In the genomic region with DNA sequence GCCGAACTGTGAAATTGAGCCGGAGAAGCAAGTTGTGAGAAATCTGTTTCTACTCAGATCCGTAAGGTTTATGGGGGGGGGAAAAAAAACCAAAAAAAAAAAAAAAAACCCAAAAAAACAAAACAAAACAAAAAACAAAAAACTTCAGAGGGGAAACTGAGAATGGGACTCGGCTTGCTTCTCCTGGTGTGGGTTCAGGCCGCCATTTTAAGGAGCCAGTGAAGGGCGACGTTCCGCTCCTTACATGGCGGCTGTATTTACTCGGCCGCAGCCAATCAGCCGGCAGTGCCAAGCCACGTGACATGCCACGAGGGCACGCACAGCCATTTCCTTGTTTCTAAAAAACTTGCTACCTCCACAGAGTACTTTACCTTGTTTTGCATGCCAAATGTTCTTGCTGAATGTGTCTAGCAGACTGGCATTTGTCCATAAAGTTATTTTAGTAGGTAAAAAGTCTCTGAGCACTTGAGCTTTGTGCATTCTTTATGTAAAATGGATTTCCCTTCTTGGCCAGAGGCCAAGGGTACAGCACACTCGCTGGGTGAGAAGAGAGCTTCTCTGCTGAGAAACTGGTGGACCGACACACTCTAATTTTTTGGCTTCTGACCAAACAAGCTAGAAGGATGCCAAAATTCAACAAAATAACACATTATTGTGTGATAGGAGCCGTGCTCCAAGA, we compare ENCODE assay signal across 1 cellular context.
TF ChIP-seq lines count a peak whose summit lies in the region.

No MANE protein-coding gene starts in this region.

TF ChIP-seq in HepG2, 621 proteins besides CTCF, POLR2A, EP300 and RAD21 (continued from another document and continues in another):
- TF ChIP-seq, protein P1, sequence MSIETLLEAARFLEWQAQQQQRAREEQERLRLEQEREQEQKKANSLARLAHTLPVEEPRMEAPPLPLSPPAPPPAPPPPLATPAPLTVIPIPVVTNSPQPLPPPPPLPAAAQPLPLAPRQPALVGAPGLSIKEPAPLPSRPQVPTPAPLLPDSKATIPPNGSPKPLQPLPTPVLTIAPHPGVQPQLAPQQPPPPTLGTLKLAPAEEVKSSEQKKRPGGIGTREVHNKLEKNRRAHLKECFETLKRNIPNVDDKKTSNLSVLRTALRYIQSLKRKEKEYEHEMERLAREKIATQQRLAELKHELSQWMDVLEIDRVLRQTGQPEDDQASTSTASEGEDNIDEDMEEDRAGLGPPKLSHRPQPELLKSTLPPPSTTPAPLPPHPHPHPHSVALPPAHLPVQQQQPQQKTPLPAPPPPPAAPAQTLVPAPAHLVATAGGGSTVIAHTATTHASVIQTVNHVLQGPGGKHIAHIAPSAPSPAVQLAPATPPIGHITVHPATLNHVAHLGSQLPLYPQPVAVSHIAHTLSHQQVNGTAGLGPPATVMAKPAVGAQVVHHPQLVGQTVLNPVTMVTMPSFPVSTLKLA (IDR thresholded peaks at IDR 0.05) = peak; percentile 94
- TF ChIP-seq, protein P2, sequence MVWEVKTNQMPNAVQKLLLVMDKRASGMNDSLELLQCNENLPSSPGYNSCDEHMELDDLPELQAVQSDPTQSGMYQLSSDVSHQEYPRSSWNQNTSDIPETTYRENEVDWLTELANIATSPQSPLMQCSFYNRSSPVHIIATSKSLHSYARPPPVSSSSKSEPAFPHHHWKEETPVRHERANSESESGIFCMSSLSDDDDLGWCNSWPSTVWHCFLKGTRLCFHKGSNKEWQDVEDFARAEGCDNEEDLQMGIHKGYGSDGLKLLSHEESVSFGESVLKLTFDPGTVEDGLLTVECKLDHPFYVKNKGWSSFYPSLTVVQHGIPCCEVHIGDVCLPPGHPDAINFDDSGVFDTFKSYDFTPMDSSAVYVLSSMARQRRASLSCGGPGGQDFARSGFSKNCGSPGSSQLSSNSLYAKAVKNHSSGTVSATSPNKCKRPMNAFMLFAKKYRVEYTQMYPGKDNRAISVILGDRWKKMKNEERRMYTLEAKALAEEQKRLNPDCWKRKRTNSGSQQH (CRISPR knock-in tag; IDR thresholded peaks at IDR 0.05; ENCODE audit: low read depth) = no peak
- TF ChIP-seq, protein P3, sequence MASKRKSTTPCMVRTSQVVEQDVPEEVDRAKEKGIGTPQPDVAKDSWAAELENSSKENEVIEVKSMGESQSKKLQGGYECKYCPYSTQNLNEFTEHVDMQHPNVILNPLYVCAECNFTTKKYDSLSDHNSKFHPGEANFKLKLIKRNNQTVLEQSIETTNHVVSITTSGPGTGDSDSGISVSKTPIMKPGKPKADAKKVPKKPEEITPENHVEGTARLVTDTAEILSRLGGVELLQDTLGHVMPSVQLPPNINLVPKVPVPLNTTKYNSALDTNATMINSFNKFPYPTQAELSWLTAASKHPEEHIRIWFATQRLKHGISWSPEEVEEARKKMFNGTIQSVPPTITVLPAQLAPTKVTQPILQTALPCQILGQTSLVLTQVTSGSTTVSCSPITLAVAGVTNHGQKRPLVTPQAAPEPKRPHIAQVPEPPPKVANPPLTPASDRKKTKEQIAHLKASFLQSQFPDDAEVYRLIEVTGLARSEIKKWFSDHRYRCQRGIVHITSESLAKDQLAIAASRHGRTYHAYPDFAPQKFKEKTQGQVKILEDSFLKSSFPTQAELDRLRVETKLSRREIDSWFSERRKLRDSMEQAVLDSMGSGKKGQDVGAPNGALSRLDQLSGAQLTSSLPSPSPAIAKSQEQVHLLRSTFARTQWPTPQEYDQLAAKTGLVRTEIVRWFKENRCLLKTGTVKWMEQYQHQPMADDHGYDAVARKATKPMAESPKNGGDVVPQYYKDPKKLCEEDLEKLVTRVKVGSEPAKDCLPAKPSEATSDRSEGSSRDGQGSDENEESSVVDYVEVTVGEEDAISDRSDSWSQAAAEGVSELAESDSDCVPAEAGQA (IDR thresholded peaks at IDR 0.05; ENCODE audit: low read depth) = peak; percentile 92
- TF ChIP-seq, protein P3 (CRISPR knock-in tag; IDR thresholded peaks at IDR 0.05; ENCODE audit: borderline replicate concordance) = no peak
- no peak for TF ChIP-seq JUNB (CRISPR knock-in tag; IDR thresholded peaks at IDR 0.05; ENCODE audit: borderline replicate concordance)
- no peak for TF ChIP-seq ZNF431 (CRISPR knock-in tag; IDR thresholded peaks at IDR 0.05; ENCODE audit: borderline replicate concordance, low read depth)
- TF ChIP-seq, protein P4, sequence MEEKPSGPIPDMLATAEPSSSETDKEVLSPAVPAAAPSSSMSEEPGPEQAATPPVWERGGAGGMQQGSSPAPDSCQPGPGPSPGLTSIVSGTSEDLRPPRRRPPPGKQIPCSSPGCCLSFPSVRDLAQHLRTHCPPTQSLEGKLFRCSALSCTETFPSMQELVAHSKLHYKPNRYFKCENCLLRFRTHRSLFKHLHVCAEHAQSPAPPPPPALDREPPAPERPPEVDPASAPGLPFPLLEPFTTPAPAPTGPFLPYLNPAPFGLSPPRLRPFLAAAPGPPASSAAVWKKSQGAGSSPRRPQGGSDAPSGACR (CRISPR knock-in tag; IDR thresholded peaks at IDR 0.05) = no peak
- no peak for TF ChIP-seq ZNF333 (CRISPR knock-in tag; IDR thresholded peaks at IDR 0.05; ENCODE audit: borderline replicate concordance)
- no peak for TF ChIP-seq RBM39 (IDR thresholded peaks at IDR 0.05; ENCODE audit: low read depth, low read length, poor library complexity, severe bottlenecking)
- TF ChIP-seq ZNF652 (CRISPR knock-in tag; IDR thresholded peaks at IDR 0.05; ENCODE audit: borderline replicate concordance, low read depth) = no peak
- TF ChIP-seq ZNF589 (CRISPR knock-in tag; conservative IDR thresholded peaks at IDR 0.05) = no peak
- TF ChIP-seq, protein P5, sequence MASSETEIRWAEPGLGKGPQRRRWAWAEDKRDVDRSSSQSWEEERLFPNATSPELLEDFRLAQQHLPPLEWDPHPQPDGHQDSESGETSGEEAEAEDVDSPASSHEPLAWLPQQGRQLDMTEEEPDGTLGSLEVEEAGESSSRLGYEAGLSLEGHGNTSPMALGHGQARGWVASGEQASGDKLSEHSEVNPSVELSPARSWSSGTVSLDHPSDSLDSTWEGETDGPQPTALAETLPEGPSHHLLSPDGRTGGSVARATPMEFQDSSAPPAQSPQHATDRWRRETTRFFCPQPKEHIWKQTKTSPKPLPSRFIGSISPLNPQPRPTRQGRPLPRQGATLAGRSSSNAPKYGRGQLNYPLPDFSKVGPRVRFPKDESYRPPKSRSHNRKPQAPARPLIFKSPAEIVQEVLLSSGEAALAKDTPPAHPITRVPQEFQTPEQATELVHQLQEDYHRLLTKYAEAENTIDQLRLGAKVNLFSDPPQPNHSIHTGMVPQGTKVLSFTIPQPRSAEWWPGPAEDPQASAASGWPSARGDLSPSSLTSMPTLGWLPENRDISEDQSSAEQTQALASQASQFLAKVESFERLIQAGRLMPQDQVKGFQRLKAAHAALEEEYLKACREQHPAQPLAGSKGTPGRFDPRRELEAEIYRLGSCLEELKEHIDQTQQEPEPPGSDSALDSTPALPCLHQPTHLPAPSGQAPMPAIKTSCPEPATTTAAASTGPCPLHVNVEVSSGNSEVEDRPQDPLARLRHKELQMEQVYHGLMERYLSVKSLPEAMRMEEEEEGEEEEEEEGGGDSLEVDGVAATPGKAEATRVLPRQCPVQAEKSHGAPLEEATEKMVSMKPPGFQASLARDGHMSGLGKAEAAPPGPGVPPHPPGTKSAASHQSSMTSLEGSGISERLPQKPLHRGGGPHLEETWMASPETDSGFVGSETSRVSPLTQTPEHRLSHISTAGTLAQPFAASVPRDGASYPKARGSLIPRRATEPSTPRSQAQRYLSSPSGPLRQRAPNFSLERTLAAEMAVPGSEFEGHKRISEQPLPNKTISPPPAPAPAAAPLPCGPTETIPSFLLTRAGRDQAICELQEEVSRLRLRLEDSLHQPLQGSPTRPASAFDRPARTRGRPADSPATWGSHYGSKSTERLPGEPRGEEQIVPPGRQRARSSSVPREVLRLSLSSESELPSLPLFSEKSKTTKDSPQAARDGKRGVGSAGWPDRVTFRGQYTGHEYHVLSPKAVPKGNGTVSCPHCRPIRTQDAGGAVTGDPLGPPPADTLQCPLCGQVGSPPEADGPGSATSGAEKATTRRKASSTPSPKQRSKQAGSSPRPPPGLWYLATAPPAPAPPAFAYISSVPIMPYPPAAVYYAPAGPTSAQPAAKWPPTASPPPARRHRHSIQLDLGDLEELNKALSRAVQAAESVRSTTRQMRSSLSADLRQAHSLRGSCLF (CRISPR knock-in tag; IDR thresholded peaks at IDR 0.05; ENCODE audit: borderline replicate concordance) = no peak
- TF ChIP-seq TEAD3 (CRISPR knock-in tag; optimal IDR thresholded peaks at IDR 0.05; ENCODE audit: borderline replicate concordance) = no peak
- no peak for TF ChIP-seq ZKSCAN8 (CRISPR knock-in tag; IDR thresholded peaks at IDR 0.05; ENCODE audit: borderline replicate concordance)
- no peak for TF ChIP-seq PRMT3 (CRISPR knock-in tag; IDR thresholded peaks at IDR 0.05; ENCODE audit: borderline replicate concordance, low read depth)
- no peak for TF ChIP-seq ZNF703 (CRISPR knock-in tag; IDR thresholded peaks at IDR 0.05; ENCODE audit: borderline replicate concordance)
- peak; percentile 69; the same call in 1 of the 2 replicates for TF ChIP-seq CHD4 (IDR thresholded peaks at IDR 0.05; ENCODE audit: borderline replicate concordance, low read length)
- no peak for TF ChIP-seq TBP (CRISPR knock-in tag; IDR thresholded peaks at IDR 0.05)
- no peak for TF ChIP-seq ZBTB7B (CRISPR knock-in tag; IDR thresholded peaks at IDR 0.05)
- TF ChIP-seq SMARCC2 (IDR thresholded peaks at IDR 0.05) = no peak
- TF ChIP-seq ERF (CRISPR knock-in tag; IDR thresholded peaks at IDR 0.05) = 0 out of 2 replicates have a peak, but pooled peaks have one; percentile 30
- TF ChIP-seq TOPORS (CRISPR knock-in tag; IDR thresholded peaks at IDR 0.05) = no peak
- TF ChIP-seq HNRNPL (IDR thresholded peaks at IDR 0.05; ENCODE audit: low read depth, low read length) = no peak
- TF ChIP-seq ZNF432 (CRISPR knock-in tag; IDR thresholded peaks at IDR 0.05; ENCODE audit: borderline replicate concordance) = no peak
- TF ChIP-seq, protein P6, sequence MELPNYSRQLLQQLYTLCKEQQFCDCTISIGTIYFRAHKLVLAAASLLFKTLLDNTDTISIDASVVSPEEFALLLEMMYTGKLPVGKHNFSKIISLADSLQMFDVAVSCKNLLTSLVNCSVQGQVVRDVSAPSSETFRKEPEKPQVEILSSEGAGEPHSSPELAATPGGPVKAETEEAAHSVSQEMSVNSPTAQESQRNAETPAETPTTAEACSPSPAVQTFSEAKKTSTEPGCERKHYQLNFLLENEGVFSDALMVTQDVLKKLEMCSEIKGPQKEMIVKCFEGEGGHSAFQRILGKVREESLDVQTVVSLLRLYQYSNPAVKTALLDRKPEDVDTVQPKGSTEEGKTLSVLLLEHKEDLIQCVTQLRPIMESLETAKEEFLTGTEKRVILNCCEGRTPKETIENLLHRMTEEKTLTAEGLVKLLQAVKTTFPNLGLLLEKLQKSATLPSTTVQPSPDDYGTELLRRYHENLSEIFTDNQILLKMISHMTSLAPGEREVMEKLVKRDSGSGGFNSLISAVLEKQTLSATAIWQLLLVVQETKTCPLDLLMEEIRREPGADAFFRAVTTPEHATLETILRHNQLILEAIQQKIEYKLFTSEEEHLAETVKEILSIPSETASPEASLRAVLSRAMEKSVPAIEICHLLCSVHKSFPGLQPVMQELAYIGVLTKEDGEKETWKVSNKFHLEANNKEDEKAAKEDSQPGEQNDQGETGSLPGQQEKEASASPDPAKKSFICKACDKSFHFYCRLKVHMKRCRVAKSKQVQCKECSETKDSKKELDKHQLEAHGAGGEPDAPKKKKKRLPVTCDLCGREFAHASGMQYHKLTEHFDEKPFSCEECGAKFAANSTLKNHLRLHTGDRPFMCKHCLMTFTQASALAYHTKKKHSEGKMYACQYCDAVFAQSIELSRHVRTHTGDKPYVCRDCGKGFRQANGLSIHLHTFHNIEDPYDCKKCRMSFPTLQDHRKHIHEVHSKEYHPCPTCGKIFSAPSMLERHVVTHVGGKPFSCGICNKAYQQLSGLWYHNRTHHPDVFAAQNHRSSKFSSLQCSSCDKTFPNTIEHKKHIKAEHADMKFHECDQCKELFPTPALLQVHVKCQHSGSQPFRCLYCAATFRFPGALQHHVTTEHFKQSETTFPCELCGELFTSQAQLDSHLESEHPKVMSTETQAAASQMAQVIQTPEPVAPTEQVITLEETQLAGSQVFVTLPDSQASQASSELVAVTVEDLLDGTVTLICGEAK (IDR thresholded peaks at IDR 0.05) = no peak
- TF ChIP-seq, protein P6 (CRISPR knock-in tag; IDR thresholded peaks at IDR 0.05) = peak; percentile 89
- TF ChIP-seq ZNF619 (CRISPR knock-in tag; IDR thresholded peaks at IDR 0.05) = no peak
